Comparison of ENCODE assay signal across 1 cellular context in genomic region chr1:65266501-65266900, GRCh38.
A peak's percentile ranks its signal among the peaks of the same experiment; 100 is the strongest.
TF ChIP-seq lines count a peak whose summit lies in the region.

No MANE protein-coding gene starts in this region.

TF ChIP-seq in K562, 482 proteins besides CTCF, POLR2A, EP300 and RAD21:
- TF ChIP-seq C11orf30 (IDR thresholded peaks at IDR 0.05; ENCODE audit: low read depth) (peak; percentile 49; the same call in 1 of the 2 replicates), MAFG (tag; conservative IDR thresholded peaks at IDR 0.05) (peak; percentile 84), ZNF316 (IDR thresholded peaks at IDR 0.05) (peak; percentile 81), JUNB (CRISPR knock-in tag; conservative IDR thresholded peaks at IDR 0.05) (no peak), NFE2 (IDR thresholded peaks at IDR 0.05; ENCODE audit: low read depth) (peak; percentile 77), TRIM28 (IDR thresholded peaks at IDR 0.05) (no peak), ZBTB5 (IDR thresholded peaks at IDR 0.05) (no peak), ZNF384 (IDR thresholded peaks at IDR 0.05; ENCODE audit: low read depth, low read length) (peak; percentile 51; the same call in 1 of the 2 replicates), MAFK (IDR thresholded peaks at IDR 0.05; ENCODE audit: low read length) (peak; percentile 39; the same call in 1 of the 2 replicates), MAFF (IDR thresholded peaks at IDR 0.05; ENCODE audit: low read length) (peak; percentile 43; the same call in 1 of the 2 replicates), NFE2L1 (tag; IDR thresholded peaks at IDR 0.05; ENCODE audit: borderline replicate concordance, low read depth) (peak; percentile 63)
